8 cellular contexts compared by ENCODE assay signal in the genomic region with DNA sequence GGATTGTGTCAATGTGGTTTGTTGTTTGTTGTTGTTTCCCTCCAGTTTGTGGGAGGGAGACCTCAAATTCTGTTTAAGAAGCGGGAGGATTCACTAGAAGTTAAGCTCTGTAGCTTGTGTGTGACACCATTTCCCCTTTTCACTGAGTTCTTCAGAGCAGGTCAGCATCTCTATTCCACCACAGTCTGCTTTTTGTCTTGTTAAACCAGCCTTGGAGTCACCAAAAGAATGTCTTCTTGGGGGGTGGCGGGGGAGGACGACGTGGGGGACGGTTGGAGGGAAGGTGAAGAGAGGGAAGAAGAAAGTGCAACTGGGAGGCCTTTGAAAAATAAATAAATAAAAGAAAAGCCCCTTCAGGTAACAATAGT. TPM values are rescaled to one million over a fixed set of nuclear protein-coding genes. Genes with fewer than 3 reads are reported as not detected.
DNase-seq lines count a peak whose midpoint lies in the region; ATAC-seq, FAIRE-seq and TF ChIP-seq lines count a peak whose summit lies in the region.

No MANE protein-coding gene starts in this region.

- H2AFZ ChIP-seq in GM23248, result peak overlapping the region; percentile 98

- H3K4me1 ChIP-seq in GM23248 (ENCODE audit: insufficient read depth), result no peaks in the 10 kb centered on the region
- no peaks in the 10 kb centered on the region for H3K4me1 ChIP-seq in RWPE2 (ENCODE audit: insufficient read depth, poor library complexity, severe bottlenecking)
- no peaks in the 10 kb centered on the region for H3K4me1 ChIP-seq in iPS DF 6.9 (ENCODE audit: control insufficient read depth, insufficient read depth, low read length)
- peaks cover 0 to 57% (median 50%) of the 10 kb centered on the region in 4 donors for H3K4me1 ChIP-seq in tibial artery

- no peaks in the 10 kb centered on the region for H4K20me1 ChIP-seq in GM23248 (ENCODE audit: insufficient read depth)

- FAIRE-seq in urothelium cell line (lab: Jason Lieb, UNC), result no peak

- no peak for ATAC-seq in RWPE2 (ENCODE audit: low read depth)

- in situ Hi-C loops in GM23248 (cut with MboI), result loop anchor here (25.0 kb wide), 1 partner anchor 1518 kb away; no protein-coding TSS in a partner anchor

- H3K79me2 ChIP-seq in GM23248 (ENCODE audit: insufficient read depth), result no peaks in the 10 kb centered on the region

- DNase-seq in ELF-1 (ENCODE audit: low read depth, low spot score) (peak; percentile 63), GM23248 (no peak), RWPE2 (ENCODE audit: low spot score) (no peak), iPS DF 6.9 (ENCODE audit: low read depth, low spot score) (no peak), tibial artery (no peak), NCI-H748 treated with DMSO at 0.1 percent for 48 hours (lab: John Stamatoyannopoulos, UW) (no peak), DMS153 treated with DMSO at 0.1 percent for 48 hours (lab: John Stamatoyannopoulos, UW; ENCODE audit: unreplicated experiment) (no peak), urothelium cell line (ENCODE audit: low spot score) (no peak)

- no peak for TF ChIP-seq CTCF in RWPE2 (IDR thresholded peaks at IDR 0.05; ENCODE audit: poor library complexity, severe bottlenecking)
- TF ChIP-seq CTCF in tibial artery (IDR thresholded peaks at IDR 0.05), result no peak

- H3F3A ChIP-seq in GM23248 (ENCODE audit: insufficient read depth), result no peaks in the 10 kb centered on the region

- peak overlapping the region; percentile 99 for H3K4me2 ChIP-seq in GM23248 (ENCODE audit: unreplicated experiment)

- intact Hi-C loops in tibial artery (cut with DNase I; ENCODE audit: low total_unique reads), result no loop called here

- 60 to 67% methylated on average over 3 to 5 of the region's 5 CpGs for WGBS in GM23248 (ENCODE audit: low coverage in 1 of 2, low lambda C conversion rate in 2 of 2, missing lambda C conversion rate in 2 of 2), 2 experiments
- no CpG with 5 or more reads among the region's 5 CpGs for WGBS in iPS DF 6.9 (ENCODE audit: insufficient coverage, insufficient read length)

- H3K9me3 ChIP-seq in GM23248 (ENCODE audit: low read depth) (no peaks in the 10 kb centered on the region), RWPE2 (ENCODE audit: severe bottlenecking) (no peaks in the 10 kb centered on the region), iPS DF 6.9 (ENCODE audit: control insufficient read depth, insufficient read depth, low read length) (no peaks in the 10 kb centered on the region), tibial artery (no peaks in the 10 kb centered on the region)

- H3K27ac ChIP-seq in GM23248 (no peak overlapping the region), RWPE2 (ENCODE audit: poor library complexity, severe bottlenecking) (no peak overlapping the region), iPS DF 6.9 (ENCODE audit: low read length) (no peak overlapping the region), tibial artery (no peak overlapping the region)

- H3K27me3 ChIP-seq in GM23248 (replicated peaks; ENCODE audit: insufficient read depth) (peaks cover 40% of the 10 kb centered on the region), RWPE2 (ENCODE audit: insufficient read depth, poor library complexity, severe bottlenecking) (peaks cover 67% of the 10 kb centered on the region), iPS DF 6.9 (ENCODE audit: control insufficient read depth, insufficient read depth, low read length) (no peaks in the 10 kb centered on the region), tibial artery (peaks cover 7 to 78% of the 10 kb centered on the region in 2 donors)

- no peak overlapping the region for H3K9ac ChIP-seq in GM23248

- H3K36me3 ChIP-seq in GM23248 (ENCODE audit: low read depth) (no peaks in the 10 kb centered on the region), RWPE2 (ENCODE audit: low read depth) (no peaks in the 10 kb centered on the region), iPS DF 6.9 (ENCODE audit: control insufficient read depth, insufficient read depth, low read length) (no peaks in the 10 kb centered on the region), tibial artery (no peaks in the 10 kb centered on the region)

- no peaks in the 10 kb centered on the region for H3K9me2 ChIP-seq in GM23248 (ENCODE audit: insufficient read depth)

- H3K4me3 ChIP-seq in GM23248 (peak overlapping the region; percentile 82), RWPE2 (ENCODE audit: severe bottlenecking) (peak overlapping the region; percentile 50), iPS DF 6.9 (ENCODE audit: low read length) (peak overlapping the region; percentile 59; the same call in 1 of the 2 replicates), tibial artery (peak overlapping the region; percentile 42 to 56)

RNA-seq across cellular contexts. Expression of gene BCL11A, which starts 2.3 kb away (rescaled TPM):
- 1.8 and 3.5 TPM in 2 replicates for total RNA-seq in GM23248 (2014; rRNA removed; shearing (Covaris generic))
- 8.9 and 9.6 TPM in 2 replicates for polyA plus RNA-seq in GM23248 (2016; fragmentation: Nextera tagmentation; extraction: Ambion mirVana)
